8 cellular contexts compared by ENCODE assay signal in the genomic region with DNA sequence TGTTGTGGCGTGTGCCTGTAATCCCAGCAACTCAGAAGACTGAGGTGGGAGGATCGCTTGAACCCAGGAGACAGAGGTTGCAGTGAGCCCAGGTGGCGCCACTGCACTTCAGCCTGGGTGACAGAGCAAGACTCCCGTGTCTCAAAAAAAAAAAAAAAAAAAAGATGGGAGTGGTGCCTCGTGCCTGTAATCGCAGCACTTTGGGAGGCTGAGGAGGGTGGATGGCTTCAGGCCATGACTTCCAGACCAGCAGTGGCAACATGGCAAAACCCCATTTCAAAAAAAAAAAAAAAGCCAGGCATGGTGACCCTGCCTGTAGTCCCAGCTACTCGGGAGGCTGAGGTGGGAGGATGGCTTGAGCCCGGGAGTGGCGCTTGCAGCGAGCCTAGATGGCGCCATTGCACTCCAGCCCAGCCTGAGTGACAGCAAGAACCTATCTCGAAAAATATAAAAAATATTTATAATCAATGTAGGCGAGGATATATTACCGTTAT. TPM values are rescaled to one million over a fixed set of nuclear protein-coding genes. Genes with fewer than 3 reads are reported as not detected.
DNase-seq lines count a peak whose midpoint lies in the region; ATAC-seq and FAIRE-seq lines count a peak whose summit lies in the region.

No MANE protein-coding gene starts in this region.

- peak overlapping the region in 2 of 8 donors; percentile 36 to 39 for H3K4me3 Mint-ChIP-seq in CD4-positive, alpha-beta memory T cell
- H3K4me3 Mint-ChIP-seq in central memory CD8-positive, alpha-beta T cell: no peak overlapping the region
- no peak overlapping the region for H3K4me3 Mint-ChIP-seq in memory B cell

- no peak overlapping the region for H3K27ac Mint-ChIP-seq in CD4-positive, alpha-beta memory T cell
- H3K27ac Mint-ChIP-seq in central memory CD8-positive, alpha-beta T cell (ENCODE audit: low read depth): no peak overlapping the region
- H3K27ac Mint-ChIP-seq in memory B cell: no peak overlapping the region

- H3K36me3 Mint-ChIP-seq in CD4-positive, alpha-beta memory T cell: peaks cover 10 to 12% of the 10 kb centered on the region in 2 donors
- H3K36me3 Mint-ChIP-seq in central memory CD8-positive, alpha-beta T cell (ENCODE audit: insufficient read depth): peaks cover 14% of the 10 kb centered on the region
- H3K36me3 Mint-ChIP-seq in memory B cell: peaks cover 3% of the 10 kb centered on the region

- no peak overlapping the region for H3K27ac ChIP-seq in CD4-positive, alpha-beta memory T cell (ENCODE audit: low read depth, low read length)

- no peaks in the 10 kb centered on the region for H3K27me3 ChIP-seq in CD4-positive, alpha-beta memory T cell (ENCODE audit: insufficient read depth, low read length)

- POLR2A ChIA-PET in CD4-positive, alpha-beta memory T cell (lab: Charles Lee; ENCODE audit: partially characterized antibody): no interaction called here

- FAIRE-seq in TTC549 (lab: Jason Lieb, UNC): peak; percentile 69

- no peak overlapping the region for H3K4me3 ChIP-seq in CD4-positive, alpha-beta memory T cell (ENCODE audit: low read length in 2 of 2)

- H3K9me3 ChIP-seq in CD4-positive, alpha-beta memory T cell (ENCODE audit: control insufficient read depth in 1 of 2, low read length in 2 of 2): no peaks in the 10 kb centered on the region

- CTCF ChIA-PET in CD4-positive, alpha-beta memory T cell (lab: Charles Lee; ENCODE audit: partially characterized antibody): interaction anchor here (0.6 to 2.8 kb wide), 9 partner anchors 64 to 165 kb away, joined by 3 to 11 read pairs (median 4); no protein-coding TSS in a partner anchor

- peaks cover 4% of the 10 kb centered on the region for H3K36me3 ChIP-seq in CD4-positive, alpha-beta memory T cell (ENCODE audit: insufficient read depth, low read length)

- DNase-seq in CD4-positive, alpha-beta memory T cell: peak; percentile 44 to 55 (median 53)
- peak; percentile 59 for DNase-seq in NCI-H1092 (lab: John Stamatoyannopoulos, UW)
- DNase-seq in central memory CD8-positive, alpha-beta T cell (ENCODE audit: low spot score in 2 of 2): peak; percentile 15 to 23
- DNase-seq in memory B cell (ENCODE audit: low spot score in 2 of 2): peak in 1 of 2 donors; percentile 24
- DNase-seq in stimulated activated CD8-positive, alpha-beta memory T cell treated with anti-CD3 and anti-CD28 coated beads, Interleukin-7, amount 100 ng/mL, for 48 hours (ENCODE audit: extremely low read depth in 1 of 2, low read depth in 1 of 2): peak; percentile 20 to 28

- ATAC-seq in GM19372 (IDR thresholded peaks at IDR 0.05; ENCODE audit: low read depth, unreplicated experiment) (peak; percentile 54), memory B cell (ENCODE audit: low read depth) (peak; percentile 71), HG02981 (IDR thresholded peaks at IDR 0.05; ENCODE audit: unreplicated experiment) (no peak)
- ATAC-seq in central memory CD8-positive, alpha-beta T cell (replicated peaks; ENCODE audit: extremely low read depth, poor library complexity, severe bottlenecking): peak; percentile 75

- intact Hi-C loops in CD4-positive, alpha-beta memory T cell (cut with micrococcal nuclease): loop anchor here (1.0 to 2.0 kb wide), 3 partner anchors 15 to 161 kb away; no protein-coding TSS in a partner anchor

- H3K4me1 Mint-ChIP-seq in CD4-positive, alpha-beta memory T cell: peaks cover 0 to 10% (median 5%) of the 10 kb centered on the region in 4 donors
- H3K4me1 Mint-ChIP-seq in central memory CD8-positive, alpha-beta T cell: no peaks in the 10 kb centered on the region
- H3K4me1 Mint-ChIP-seq in memory B cell: peaks cover 4% of the 10 kb centered on the region

- H3K9me3 Mint-ChIP-seq in CD4-positive, alpha-beta memory T cell: no peaks in the 10 kb centered on the region
- H3K9me3 Mint-ChIP-seq in central memory CD8-positive, alpha-beta T cell: no peaks in the 10 kb centered on the region
- H3K9me3 Mint-ChIP-seq in memory B cell: no peaks in the 10 kb centered on the region

- H3K4me1 ChIP-seq in CD4-positive, alpha-beta memory T cell (ENCODE audit: insufficient read depth, low read length): no peaks in the 10 kb centered on the region

- H3K27me3 Mint-ChIP-seq in CD4-positive, alpha-beta memory T cell: no peaks in the 10 kb centered on the region
- H3K27me3 Mint-ChIP-seq in central memory CD8-positive, alpha-beta T cell: no peaks in the 10 kb centered on the region
- H3K27me3 Mint-ChIP-seq in memory B cell: no peaks in the 10 kb centered on the region

RNA-seq across cellular contexts. Expression of a gene that starts 27.0 kb away (rescaled TPM):
- total RNA-seq in CD4-positive, alpha-beta memory T cell: 100 to 1,000 TPM; 218 to 221 TPM
- polyA plus RNA-seq in CD4-positive, alpha-beta memory T cell: 100 to 1,000 TPM; 117 to 120 TPM

RNA-seq across cellular contexts. Expression of a gene that starts 54.7 kb away (rescaled TPM):
- total RNA-seq in CD4-positive, alpha-beta memory T cell: 1 to 10 TPM; 7.3 to 7.9 TPM
- 1 to 10 TPM; 1.3 to 1.5 TPM for polyA plus RNA-seq in CD4-positive, alpha-beta memory T cell
